Comparison of ENCODE assay signal across 10 cellular contexts in the genomic region with DNA sequence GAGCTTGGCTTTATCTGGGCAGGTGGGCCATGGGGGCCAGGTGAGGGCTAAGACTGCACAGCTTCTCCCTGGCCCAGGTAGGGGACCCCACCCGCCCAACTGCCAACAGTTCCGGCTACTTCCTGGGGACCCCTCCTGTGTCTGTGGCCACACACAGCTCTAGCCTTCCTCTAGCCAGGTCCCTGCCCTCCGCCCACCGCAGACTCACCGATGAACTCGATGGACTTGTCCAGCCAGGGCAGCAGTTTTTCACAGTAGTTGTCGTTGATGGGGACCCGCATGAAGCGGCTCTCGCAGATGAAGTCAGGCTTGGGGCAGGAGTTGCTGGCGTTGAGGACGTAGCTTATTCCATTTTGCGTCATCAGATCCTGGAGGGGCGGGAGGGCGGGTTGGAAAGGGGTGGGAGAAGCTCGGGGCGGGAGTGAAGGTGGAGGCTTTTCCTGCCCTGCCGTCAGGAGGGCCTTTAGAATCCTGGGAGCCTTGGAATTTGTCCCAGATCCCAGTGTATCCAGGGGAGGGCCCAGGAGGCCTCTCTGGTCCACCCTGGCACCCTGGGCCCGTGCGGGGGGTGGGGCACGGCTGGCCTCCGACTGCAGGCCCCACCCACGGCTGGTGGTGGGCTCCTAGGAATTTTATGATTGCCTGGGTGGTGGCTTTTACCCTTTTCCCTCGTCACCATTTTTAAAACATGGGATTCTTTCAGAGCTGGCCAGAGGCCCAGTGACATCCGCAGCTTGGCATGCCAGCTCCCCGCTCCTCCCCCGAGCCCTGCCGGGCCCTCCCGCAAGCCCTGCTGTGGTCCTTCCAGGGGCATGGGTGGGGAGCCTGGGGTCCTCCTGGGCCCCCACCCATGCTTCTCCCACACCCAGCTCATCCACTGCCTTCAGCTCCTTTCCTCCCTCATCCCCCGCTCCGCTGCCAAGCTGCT. TPM values are rescaled to one million over a fixed set of nuclear protein-coding genes. Genes with fewer than 3 reads are reported as not detected.
DNase-seq lines count a peak whose midpoint lies in the region; ATAC-seq, FAIRE-seq and TF ChIP-seq lines count a peak whose summit lies in the region.
"Had no signal": no experiment of that assay in that cellular context is flagged by ENCODE, and none has a peak within 500 bp of the region (broad histone marks: within the 10 kb centered on the region; RNA-seq: fewer than 3 reads in every experiment).

No MANE protein-coding gene starts in this region.

- H3K4me1 ChIP-seq in HepG2 (ENCODE audit: insufficient read depth, low read length) (no peaks in the 10 kb centered on the region), testis (peaks cover 14% of the 10 kb centered on the region)

- no peak for FAIRE-seq in HepG2 (lab: Jason Lieb, UNC)

- CTCF ChIA-PET in HepG2 (lab: Yijun Ruan, JAX; ENCODE audit: low intra/inter-chr PET ratio, low total read pairs) = no interaction called here

- no peak overlapping the region for H3K4me2 ChIP-seq in HepG2 (ENCODE audit: low read depth, low read length)

- TF ChIP-seq CTCF in chondrocyte (IDR thresholded peaks at IDR 0.05) (no peak), HepG2 (CRISPR knock-in tag; IDR thresholded peaks at IDR 0.05) (no peak), testis (IDR thresholded peaks at IDR 0.05) (no peak)

- peaks cover 42% of the 10 kb centered on the region for H3K4me1 Mint-ChIP-seq in chondrocyte (ENCODE audit: low read depth)
- H3K4me1 Mint-ChIP-seq in stimulated activated effector memory CD8-positive, alpha-beta T cell treated with anti-CD3 and anti-CD28 coated beads, Interleukin-12 subunit alpha, Interleukin-12 subunit beta, amount 100 ng/mL, for 72 hours = no peaks in the 10 kb centered on the region

- intact Hi-C loops in HepG2 (cut with micrococcal nuclease; ENCODE audit: unreplicated experiment) (no loop called here), testis (cut with DNase I; ENCODE audit: low total_unique reads) (no loop called here)

- no TSS peak for BruUV-seq in HepG2 (replicated peaks; lab: Mats Ljungman, UMichigan)

- H3K4me3 Mint-ChIP-seq in chondrocyte (ENCODE audit: unreplicated experiment) = peak overlapping the region; percentile 46
- H3K4me3 Mint-ChIP-seq in stimulated activated effector memory CD8-positive, alpha-beta T cell treated with anti-CD3 and anti-CD28 coated beads, Interleukin-12 subunit alpha, Interleukin-12 subunit beta, amount 100 ng/mL, for 72 hours = no peak overlapping the region

- peak overlapping the region; percentile 98 for H3K27ac Mint-ChIP-seq in chondrocyte (ENCODE audit: unreplicated experiment)
- no peak overlapping the region for H3K27ac Mint-ChIP-seq in stimulated activated effector memory CD8-positive, alpha-beta T cell treated with anti-CD3 and anti-CD28 coated beads, Interleukin-12 subunit alpha, Interleukin-12 subunit beta, amount 100 ng/mL, for 72 hours

- no peak for TF ChIP-seq POLR2A in HepG2 (IDR thresholded peaks at IDR 0.05; ENCODE audit: insufficient read depth in 1 of 2, low read depth in 2 of 2, low read length in 2 of 2)
- TF ChIP-seq POLR2A in testis (IDR thresholded peaks at IDR 0.05) = no peak
- no peak for TF ChIP-seq POLR2A in erythroblast (IDR thresholded peaks at IDR 0.05; ENCODE audit: low read length)

- H3K36me3 Mint-ChIP-seq in chondrocyte (ENCODE audit: low read depth) = peaks cover 3% of the 10 kb centered on the region
- no peaks in the 10 kb centered on the region for H3K36me3 Mint-ChIP-seq in stimulated activated effector memory CD8-positive, alpha-beta T cell treated with anti-CD3 and anti-CD28 coated beads, Interleukin-12 subunit alpha, Interleukin-12 subunit beta, amount 100 ng/mL, for 72 hours

- H3K27me3 Mint-ChIP-seq in chondrocyte (ENCODE audit: low read depth) = no peaks in the 10 kb centered on the region

- H3K9me3 Mint-ChIP-seq in chondrocyte (ENCODE audit: low read depth) = no peaks in the 10 kb centered on the region
- H3K9me3 Mint-ChIP-seq in stimulated activated effector memory CD8-positive, alpha-beta T cell treated with anti-CD3 and anti-CD28 coated beads, Interleukin-12 subunit alpha, Interleukin-12 subunit beta, amount 100 ng/mL, for 72 hours = no peaks in the 10 kb centered on the region

- POLR2A ChIA-PET in HepG2 (lab: Yijun Ruan, JAX) = no interaction called here

- H3K36me3 ChIP-seq in HepG2 (replicated peaks in 1 of 2; ENCODE audit: control insufficient read depth in 1 of 2, insufficient read depth in 2 of 2, low read length in 2 of 2) = no peaks in the 10 kb centered on the region
- no peaks in the 10 kb centered on the region for H3K36me3 ChIP-seq in testis (ENCODE audit: low read depth, missing control alignments)

- 91% methylated on average over 28 of the region's 31 CpGs for WGBS in HepG2 (ENCODE audit: low lambda C conversion rate)
- WGBS in testis, 2 donors = 55 to 68% methylated on average over 23 to 31 of the region's 31 CpGs

- no peak overlapping the region for H3K27ac ChIP-seq in HepG2 (ENCODE audit: extremely low read length, insufficient read depth, low read length)
- peak overlapping the region; percentile 68 for H3K27ac ChIP-seq in testis

- ATAC-seq in HepG2 (no peak), HG02981 (IDR thresholded peaks at IDR 0.05; ENCODE audit: unreplicated experiment) (no peak), GM19035 (IDR thresholded peaks at IDR 0.05; ENCODE audit: unreplicated experiment) (no peak)
- ATAC-seq in stimulated activated effector memory CD8-positive, alpha-beta T cell treated with anti-CD3 and anti-CD28 coated beads, Interleukin-12 subunit alpha, Interleukin-12 subunit beta, amount 100 ng/mL, for 72 hours = no peak

- H4K20me1 ChIP-seq in HepG2 (ENCODE audit: insufficient read depth, low read length) = peaks cover 4% of the 10 kb centered on the region; the same call in 1 of the 2 replicates

- TF ChIP-seq RAD21 in HepG2 (CRISPR knock-in tag; IDR thresholded peaks at IDR 0.05) = no peak

- in situ Hi-C loops in HepG2 (cut with HindIII; ENCODE audit: extremely low pct_ligation_motif_present, low pct_unique_long_range_greater_than_20kb) = no loop called here

- no peak overlapping the region for H3K4me3 ChIP-seq in HepG2 (replicated peaks in 1 of 3; ENCODE audit: insufficient read depth in 1 of 3, low read depth in 2 of 3, low read length in 3 of 3)
- H3K4me3 ChIP-seq in testis = no peak overlapping the region

- TF ChIP-seq EP300 in HepG2 (IDR thresholded peaks at IDR 0.05; ENCODE audit: low read depth in 2 of 2, low read length in 2 of 2) (no peak), HepG2 (CRISPR knock-in tag; IDR thresholded peaks at IDR 0.05; ENCODE audit: borderline replicate concordance) (no peak)

- H3K27me3 ChIP-seq in HepG2 (ENCODE audit: control insufficient read depth in 1 of 2, insufficient read depth in 2 of 2, low read length in 2 of 2) (no peaks in the 10 kb centered on the region; a peak in 1 of 5 replicates), testis (no peaks in the 10 kb centered on the region)

- no peaks in the 10 kb centered on the region for H3K9me3 ChIP-seq in HepG2 (ENCODE audit: low read length)
- H3K9me3 ChIP-seq in testis = no peaks in the 10 kb centered on the region

- H3K79me2 ChIP-seq in HepG2 (ENCODE audit: insufficient read depth, low read length) = no peaks in the 10 kb centered on the region

- DNase-seq in HT-29 (ENCODE audit: low spot score) = peak; percentile 83
- DNase-seq in chondrocyte (ENCODE audit: low spot score) = no peak
- DNase-seq in HepG2 (ENCODE audit: low spot score) = no peak
- peak; percentile 70 for DNase-seq in testis
- no peak for DNase-seq in stimulated activated effector memory CD8-positive, alpha-beta T cell treated with anti-CD3 and anti-CD28 coated beads, Interleukin-12 subunit alpha, Interleukin-12 subunit beta, amount 100 ng/mL, for 72 hours (ENCODE audit: low spot score in 2 of 2)
- DNase-seq in erythroblast (lab: John Stamatoyannopoulos, UW) = no peak

- H3K9ac ChIP-seq in HepG2 (ENCODE audit: insufficient read depth, low read depth, low read length) = no peak overlapping the region

- H2AFZ ChIP-seq in HepG2 (ENCODE audit: low read length) = no peak overlapping the region

RNA-seq across cellular contexts. Expression of a gene that starts 13.9 kb away (rescaled TPM):
- 21.4 and 23.2 TPM in 2 replicates for total RNA-seq in HT-29 (2014; rRNA removed; shearing (Covaris generic))
- 6.9 to 12.6 TPM (median 12.1 TPM) in 3 replicates for total RNA-seq in chondrocyte
- total RNA-seq in HepG2 (2016; rRNA removed; fragmentation: Illumina TruSeq; extraction: Trizol) = 0.95 and 1.8 TPM in 2 replicates
- 0.30 and 0.62 TPM in 2 replicates for total RNA-seq in HepG2 (2016; cell fraction: cytosol; rRNA removed; fragmentation: Illumina TruSeq; extraction: Trizol; ENCODE audit: low read depth)
- 1.1 and 2.2 TPM in 2 replicates for total RNA-seq in HepG2 (2016; cell fraction: insoluble cytoplasmic fraction; rRNA removed; fragmentation: Illumina TruSeq; extraction: Trizol)
- total RNA-seq in HepG2 (2016; cell fraction: membrane; rRNA removed; fragmentation: Illumina TruSeq; extraction: Trizol) = 1.2 and 1.3 TPM in 2 replicates
- 1.1 and 1.3 TPM in 2 replicates for total RNA-seq in HepG2 (2016; cell fraction: nucleus; rRNA removed; fragmentation: Illumina TruSeq; extraction: Trizol)
- 8.0 and 15.4 TPM in 2 replicates for polyA plus RNA-seq in HepG2 (2011; rRNA removed)
- polyA plus RNA-seq in HepG2 (2011; cell fraction: cytosol; rRNA removed) = 7.3 and 9.2 TPM in 2 replicates
- 11.7 and 12.2 TPM in 2 replicates for polyA plus RNA-seq in HepG2 (2011; cell fraction: nucleus; rRNA removed)
- polyA plus RNA-seq in HepG2 (2012) = 13.2 and 23.6 TPM in 2 replicates
- 0.49 and 1.5 TPM in 2 replicates for polyA plus RNA-seq in HepG2 (2016; cell fraction: cytosol; fragmentation: Illumina TruSeq; extraction: Trizol; ENCODE audit: low read depth)
- polyA plus RNA-seq in HepG2 (2016; cell fraction: insoluble cytoplasmic fraction; fragmentation: Illumina TruSeq; extraction: Trizol; ENCODE audit: low read depth) = 3.4 and 4.9 TPM in 2 replicates
- 2.0 and 2.8 TPM in 2 replicates for polyA plus RNA-seq in HepG2 (2016; cell fraction: membrane; fragmentation: Illumina TruSeq; extraction: Trizol; ENCODE audit: low read depth)
- polyA plus RNA-seq in HepG2 (2016; cell fraction: nucleus; fragmentation: Illumina TruSeq; extraction: Trizol; ENCODE audit: insufficient read depth, low read depth) = 5.9 and 6.8 TPM in 2 replicates
- 5.4 and 14.1 TPM in 2 replicates for polyA minus RNA-seq in HepG2 (2011; rRNA and poly(A)+ RNA removed; ENCODE audit: low replicate concordance)
- polyA minus RNA-seq in HepG2 (2011; cell fraction: cytosol; rRNA and poly(A)+ RNA removed) = 4.0 and 5.3 TPM in 2 replicates
- polyA minus RNA-seq in HepG2 (2011; cell fraction: nucleus; rRNA and poly(A)+ RNA removed) = 0.90 and 3.0 TPM in 2 replicates
- total RNA-seq in testis = 10 to 100 TPM in 1 of 2 donors, 1 to 10 TPM in 1; 8.5 to 14.4 TPM
- 7.0 TPM for polyA plus RNA-seq in testis (ENCODE audit: insufficient read depth, low read depth, low replicate concordance)
- total RNA-seq: LHCN-M2 had no signal

RNA-seq across cellular contexts. Expression of a gene that starts 26.9 kb away (rescaled TPM):
- total RNA-seq in HT-29 (2014; rRNA removed; shearing (Covaris generic)) = not detected in 2 replicates
- total RNA-seq in chondrocyte = not detected in 3 replicates
- total RNA-seq in HepG2 (2016; rRNA removed; fragmentation: Illumina TruSeq; extraction: Trizol) = not detected in 2 replicates
- total RNA-seq in HepG2 (2016; cell fraction: cytosol; rRNA removed; fragmentation: Illumina TruSeq; extraction: Trizol; ENCODE audit: low read depth) = not detected in 2 replicates
- not detected in 2 replicates for total RNA-seq in HepG2 (2016; cell fraction: insoluble cytoplasmic fraction; rRNA removed; fragmentation: Illumina TruSeq; extraction: Trizol)
- total RNA-seq in HepG2 (2016; cell fraction: membrane; rRNA removed; fragmentation: Illumina TruSeq; extraction: Trizol) = not detected in 2 replicates
- not detected in 2 replicates for total RNA-seq in HepG2 (2016; cell fraction: nucleus; rRNA removed; fragmentation: Illumina TruSeq; extraction: Trizol)
- not detected in 2 replicates for polyA plus RNA-seq in HepG2 (2011; rRNA removed)
- not detected in 2 replicates for polyA plus RNA-seq in HepG2 (2011; cell fraction: cytosol; rRNA removed)
- polyA plus RNA-seq in HepG2 (2011; cell fraction: nucleus; rRNA removed) = not detected in 2 replicates
- 0.25 and 0.99 TPM in 2 replicates for polyA plus RNA-seq in HepG2 (2012)
- not detected in 2 replicates for polyA plus RNA-seq in HepG2 (2016; cell fraction: cytosol; fragmentation: Illumina TruSeq; extraction: Trizol; ENCODE audit: low read depth)
- not detected in 2 replicates for polyA plus RNA-seq in HepG2 (2016; cell fraction: insoluble cytoplasmic fraction; fragmentation: Illumina TruSeq; extraction: Trizol; ENCODE audit: low read depth)
- not detected in 2 replicates for polyA plus RNA-seq in HepG2 (2016; cell fraction: membrane; fragmentation: Illumina TruSeq; extraction: Trizol; ENCODE audit: low read depth)
- not detected in 2 replicates for polyA plus RNA-seq in HepG2 (2016; cell fraction: nucleus; fragmentation: Illumina TruSeq; extraction: Trizol; ENCODE audit: insufficient read depth, low read depth)
- not detected in 2 replicates for polyA minus RNA-seq in HepG2 (2011; rRNA and poly(A)+ RNA removed; ENCODE audit: low replicate concordance)
- polyA minus RNA-seq in HepG2 (2011; cell fraction: cytosol; rRNA and poly(A)+ RNA removed) = not detected in 2 replicates
- polyA minus RNA-seq in HepG2 (2011; cell fraction: nucleus; rRNA and poly(A)+ RNA removed) = not detected in 2 replicates
- not detected for total RNA-seq in testis
- polyA plus RNA-seq in testis (ENCODE audit: insufficient read depth, low read depth, low replicate concordance) = not detected
- total RNA-seq: LHCN-M2, subcutaneous adipose tissue had no signal

RNA-seq across cellular contexts. Expression of a gene that starts 39.9 kb away (rescaled TPM):
- total RNA-seq in HT-29 (2014; rRNA removed; shearing (Covaris generic)) = not detected in 2 replicates
- total RNA-seq in chondrocyte (not detected in 3 replicates), HepG2 (2016; rRNA removed; fragmentation: Illumina TruSeq; extraction: Trizol) (not detected in 2 replicates), testis (not detected)
- not detected in 2 replicates for total RNA-seq in HepG2 (2016; cell fraction: cytosol; rRNA removed; fragmentation: Illumina TruSeq; extraction: Trizol; ENCODE audit: low read depth)
- not detected in 2 replicates for total RNA-seq in HepG2 (2016; cell fraction: insoluble cytoplasmic fraction; rRNA removed; fragmentation: Illumina TruSeq; extraction: Trizol)
- total RNA-seq in HepG2 (2016; cell fraction: membrane; rRNA removed; fragmentation: Illumina TruSeq; extraction: Trizol) = not detected in 2 replicates
- not detected in 2 replicates for total RNA-seq in HepG2 (2016; cell fraction: nucleus; rRNA removed; fragmentation: Illumina TruSeq; extraction: Trizol)
- polyA plus RNA-seq in HepG2 (2011; rRNA removed) (not detected in 2 replicates), testis (ENCODE audit: insufficient read depth, low read depth, low replicate concordance) (not detected)
- polyA plus RNA-seq in HepG2 (2011; cell fraction: cytosol; rRNA removed) = not detected in 2 replicates
- not detected in 2 replicates for polyA plus RNA-seq in HepG2 (2011; cell fraction: nucleus; rRNA removed)
- 0.29 and 0.55 TPM in 2 replicates for polyA plus RNA-seq in HepG2 (2012)
- polyA plus RNA-seq in HepG2 (2016; cell fraction: cytosol; fragmentation: Illumina TruSeq; extraction: Trizol; ENCODE audit: low read depth) = not detected in 2 replicates
- polyA plus RNA-seq in HepG2 (2016; cell fraction: insoluble cytoplasmic fraction; fragmentation: Illumina TruSeq; extraction: Trizol; ENCODE audit: low read depth) = not detected in 2 replicates
- not detected in 2 replicates for polyA plus RNA-seq in HepG2 (2016; cell fraction: membrane; fragmentation: Illumina TruSeq; extraction: Trizol; ENCODE audit: low read depth)
- not detected in 2 replicates for polyA plus RNA-seq in HepG2 (2016; cell fraction: nucleus; fragmentation: Illumina TruSeq; extraction: Trizol; ENCODE audit: insufficient read depth, low read depth)
- polyA minus RNA-seq in HepG2 (2011; rRNA and poly(A)+ RNA removed; ENCODE audit: low replicate concordance) = 0.21 TPM in 1 of 2 replicates, not detected in the other
- polyA minus RNA-seq in HepG2 (2011; cell fraction: cytosol; rRNA and poly(A)+ RNA removed) = not detected in 2 replicates
- not detected in 2 replicates for polyA minus RNA-seq in HepG2 (2011; cell fraction: nucleus; rRNA and poly(A)+ RNA removed)
- total RNA-seq: LHCN-M2, subcutaneous adipose tissue had no signal

RNA-seq across cellular contexts. Expression of a gene that starts 50.1 kb away (rescaled TPM):
- not detected in 2 replicates for total RNA-seq in HT-29 (2014; rRNA removed; shearing (Covaris generic))
- total RNA-seq in chondrocyte = not detected in 3 replicates
- total RNA-seq in HepG2 (2016; rRNA removed; fragmentation: Illumina TruSeq; extraction: Trizol) = not detected in 2 replicates
- total RNA-seq in HepG2 (2016; cell fraction: cytosol; rRNA removed; fragmentation: Illumina TruSeq; extraction: Trizol; ENCODE audit: low read depth) = not detected in 2 replicates
- total RNA-seq in HepG2 (2016; cell fraction: insoluble cytoplasmic fraction; rRNA removed; fragmentation: Illumina TruSeq; extraction: Trizol) = not detected in 2 replicates
- total RNA-seq in HepG2 (2016; cell fraction: membrane; rRNA removed; fragmentation: Illumina TruSeq; extraction: Trizol) = not detected in 2 replicates
- not detected in 2 replicates for total RNA-seq in HepG2 (2016; cell fraction: nucleus; rRNA removed; fragmentation: Illumina TruSeq; extraction: Trizol)
- not detected in 2 replicates for polyA plus RNA-seq in HepG2 (2011; rRNA removed)
- not detected in 2 replicates for polyA plus RNA-seq in HepG2 (2011; cell fraction: cytosol; rRNA removed)
- not detected in 2 replicates for polyA plus RNA-seq in HepG2 (2011; cell fraction: nucleus; rRNA removed)
- not detected in 2 replicates for polyA plus RNA-seq in HepG2 (2012)
- not detected in 2 replicates for polyA plus RNA-seq in HepG2 (2016; cell fraction: cytosol; fragmentation: Illumina TruSeq; extraction: Trizol; ENCODE audit: low read depth)
- polyA plus RNA-seq in HepG2 (2016; cell fraction: insoluble cytoplasmic fraction; fragmentation: Illumina TruSeq; extraction: Trizol; ENCODE audit: low read depth) = not detected in 2 replicates
- not detected in 2 replicates for polyA plus RNA-seq in HepG2 (2016; cell fraction: membrane; fragmentation: Illumina TruSeq; extraction: Trizol; ENCODE audit: low read depth)
- polyA plus RNA-seq in HepG2 (2016; cell fraction: nucleus; fragmentation: Illumina TruSeq; extraction: Trizol; ENCODE audit: insufficient read depth, low read depth) = not detected in 2 replicates
- not detected in 2 replicates for polyA minus RNA-seq in HepG2 (2011; rRNA and poly(A)+ RNA removed; ENCODE audit: low replicate concordance)
- polyA minus RNA-seq in HepG2 (2011; cell fraction: cytosol; rRNA and poly(A)+ RNA removed) = not detected in 2 replicates
- polyA minus RNA-seq in HepG2 (2011; cell fraction: nucleus; rRNA and poly(A)+ RNA removed) = not detected in 2 replicates
- total RNA-seq in testis = not detected
- not detected for polyA plus RNA-seq in testis (ENCODE audit: insufficient read depth, low read depth, low replicate concordance)
- total RNA-seq: LHCN-M2, subcutaneous adipose tissue had no signal

Comparison
In these comparisons a context has a peak if more than half of its experiments do, and no peak if none do; other contexts are left out.
1. DNase-seq: peak in HT-29 (single experiment) and testis (single experiment); none in chondrocyte (single experiment), HepG2 (single experiment), stimulated activated effector memory CD8-positive, alpha-beta T cell treated with anti-CD3 and anti-CD28 coated beads, Interleukin-12 subunit alpha, Interleukin-12 subunit beta, amount 100 ng/mL, for 72 hours (0 of 2) and erythroblast (0 of 2).